ENCODE assay signal across 25 cellular contexts in genomic region chr10:60336901-60337630, GRCh38.
"Had no signal": no experiment of that assay in that cellular context is flagged by ENCODE, and none has a peak within 500 bp of the region (broad histone marks: within the 10 kb centered on the region; RNA-seq: fewer than 3 reads in every experiment).

No MANE protein-coding gene starts in this region.

- H3K27ac ChIP-seq: cardiac muscle cell, esophagus squamous epithelium, heart left ventricle, upper lobe of right lung had no signal

- H3K36me3 Mint-ChIP-seq: activated naive CD8-positive, alpha-beta T cell treated with anti-CD3 and anti-CD28 coated beads for 36 hours had no signal

- H3K4me1 ChIP-seq: esophagus squamous epithelium, heart left ventricle, upper lobe of right lung had no signal

- H3K27me3 ChIP-seq: cardiac muscle cell, esophagus squamous epithelium, heart left ventricle, thyroid gland, upper lobe of right lung had no signal

- H3K4me2 ChIP-seq: smooth muscle cell had no signal

- H3K9me3 ChIP-seq: esophagus squamous epithelium, heart left ventricle, thyroid gland, upper lobe of right lung had no signal

- H3K27ac Mint-ChIP-seq: activated naive CD8-positive, alpha-beta T cell treated with anti-CD3 and anti-CD28 coated beads for 36 hours; endodermal cell; memory B cell; nephron progenitor cell; T-helper 17 cell had no signal

- H3K9me3 Mint-ChIP-seq: activated naive CD8-positive, alpha-beta T cell treated with anti-CD3 and anti-CD28 coated beads for 36 hours; activated T-cell treated with anti-CD3 and anti-CD28 coated beads, Interleukin-2, amount 50 U/mL, for 4 hours; endodermal cell; memory B cell; nephron progenitor cell had no signal

- DNase-seq: activated CD4-positive, alpha-beta T cell treated with anti-CD3 and anti-CD28 coated beads for 4 hours; activated CD4-positive, alpha-beta T cell treated with anti-CD3 and anti-CD28 coated beads, Interleukin-2, amount 50 U/mL, for 48 hours; activated CD4-positive, CD25-positive, alpha-beta regulatory T cell; activated CD8-positive, alpha-beta memory T cell treated with anti-CD3 and anti-CD28 coated beads, Interleukin-2, amount 50 U/mL, for 48 hours; activated naive CD4-positive, alpha-beta T cell treated with Interleukin-2 at 50 U/mL for 16 hours; activated naive CD8-positive, alpha-beta T cell treated with anti-CD3 and anti-CD28 coated beads for 36 hours; activated T-cell treated with anti-CD3 and anti-CD28 coated beads, Interleukin-2, amount 50 U/mL, for 4 hours; endodermal cell; esophagus squamous epithelium; heart left ventricle; islet precursor cell; left cardiac atrium; nephron progenitor cell; nucleus accumbens; posterior cingulate gyrus; stimulated activated CD4-positive, alpha-beta T cell treated with anti-CD3 and anti-CD28 coated beads, Interleukin-15, amount 100 ng/mL, for 24 hours; stimulated activated naive CD4-positive, alpha-beta T cell; SW 1271; T-helper 17 cell; thyroid gland; upper lobe of right lung had no signal

- H3K4me3 Mint-ChIP-seq: activated naive CD8-positive, alpha-beta T cell treated with anti-CD3 and anti-CD28 coated beads for 36 hours; activated T-cell treated with anti-CD3 and anti-CD28 coated beads, Interleukin-2, amount 50 U/mL, for 4 hours; endodermal cell; memory B cell; nephron progenitor cell; T-helper 17 cell had no signal

- ATAC-seq: activated T-cell treated with anti-CD3 and anti-CD28 coated beads, Interleukin-2, amount 50 U/mL, for 4 hours; heart left ventricle; left cardiac atrium; sciatic nerve; T-helper 17 cell had no signal

- H3K27me3 Mint-ChIP-seq: memory B cell, T-helper 17 cell had no signal

- H3K4me3 ChIP-seq: cardiac muscle cell, esophagus squamous epithelium, heart left ventricle, smooth muscle cell, thyroid gland, upper lobe of right lung had no signal

- H3K4me1 Mint-ChIP-seq: activated naive CD8-positive, alpha-beta T cell treated with anti-CD3 and anti-CD28 coated beads for 36 hours; nephron progenitor cell had no signal
